Comparison of ENCODE assay signal across 12 cellular contexts in genomic region chr4:169229571-169230028, GRCh38.
DNase-seq lines count a peak whose midpoint lies in the region; ATAC-seq and TF ChIP-seq lines count a peak whose summit lies in the region.
"Had no signal": no experiment of that assay in that cellular context is flagged by ENCODE, and none has a peak within 500 bp of the region (broad histone marks: within the 10 kb centered on the region; RNA-seq: fewer than 3 reads in every experiment).

No MANE protein-coding gene starts in this region.

- H3K36me3 ChIP-seq in tibial artery, result no peaks in the 10 kb centered on the region

- H3K27ac ChIP-seq in tibial artery, result peak overlapping the region; percentile 40 to 63
- H3K27ac ChIP-seq: KMS-11 had no signal

- H3K4me1 ChIP-seq in tibial artery, result peaks cover 0 to 46% (median 19%) of the 10 kb centered on the region in 4 donors

- peak; percentile 12 for DNase-seq in NCI-H1092 treated with DMSO at 0.1 percent for 48 hours (lab: John Stamatoyannopoulos, UW)
- DNase-seq in NCI-H1092 (lab: John Stamatoyannopoulos, UW), result no peak
- DNase-seq in SIG-M5 (lab: John Stamatoyannopoulos, UW), result peak; percentile 8
- DNase-seq in glomerular visceral epithelial cell (ENCODE audit: extremely low spot score), result peak; percentile 80
- DNase-seq in tibial artery, result peak in 1 of 2 donors; percentile 37
- no peak for DNase-seq in midbrain (lab: John Stamatoyannopoulos, UW)
- DNase-seq in germinal center (ENCODE audit: low spot score), result no peak
- DNase-seq: activated CD4-positive, alpha-beta T cell treated with anti-CD3 and anti-CD28 coated beads for 4 hours; stimulated activated naive CD8-positive, alpha-beta T cell treated with anti-CD3 and anti-CD28 coated beads, Interleukin-15, Interleukin-2, amounts not matched to agents 100 U/mL and 50 U/mL, for 24 hours had no signal

- intact Hi-C loops in tibial artery (cut with DNase I; ENCODE audit: low total_unique reads), result no loop called here

- TF ChIP-seq CTCF in tibial artery (IDR thresholded peaks at IDR 0.05), result no peak

- no peak overlapping the region for H3K4me3 ChIP-seq in tibial artery
- H3K4me3 ChIP-seq: dorsolateral prefrontal cortex had no signal

- H3K9me3 ChIP-seq in tibial artery, result no peaks in the 10 kb centered on the region

- no peaks in the 10 kb centered on the region for H3K27me3 ChIP-seq in tibial artery
- H3K27me3 ChIP-seq: dorsolateral prefrontal cortex had no signal

- no peak for ATAC-seq in HG03565 (IDR thresholded peaks at IDR 0.05; ENCODE audit: unreplicated experiment)
- ATAC-seq: stimulated activated naive CD8-positive, alpha-beta T cell treated with anti-CD3 and anti-CD28 coated beads, Interleukin-15, Interleukin-2, amounts not matched to agents 100 U/mL and 50 U/mL, for 24 hours had no signal

Comparison
In these comparisons a context has a peak if more than half of its experiments do, and no peak if none do; other contexts are left out.
1. DNase-seq: peak in NCI-H1092 treated with DMSO at 0.1 percent for 48 hours (single experiment), SIG-M5 (single experiment) and glomerular visceral epithelial cell (single experiment); none in NCI-H1092 (single experiment), midbrain (single experiment) and germinal center (single experiment).